Comparison of ENCODE assay signal across 1 cellular context in the genomic region with DNA sequence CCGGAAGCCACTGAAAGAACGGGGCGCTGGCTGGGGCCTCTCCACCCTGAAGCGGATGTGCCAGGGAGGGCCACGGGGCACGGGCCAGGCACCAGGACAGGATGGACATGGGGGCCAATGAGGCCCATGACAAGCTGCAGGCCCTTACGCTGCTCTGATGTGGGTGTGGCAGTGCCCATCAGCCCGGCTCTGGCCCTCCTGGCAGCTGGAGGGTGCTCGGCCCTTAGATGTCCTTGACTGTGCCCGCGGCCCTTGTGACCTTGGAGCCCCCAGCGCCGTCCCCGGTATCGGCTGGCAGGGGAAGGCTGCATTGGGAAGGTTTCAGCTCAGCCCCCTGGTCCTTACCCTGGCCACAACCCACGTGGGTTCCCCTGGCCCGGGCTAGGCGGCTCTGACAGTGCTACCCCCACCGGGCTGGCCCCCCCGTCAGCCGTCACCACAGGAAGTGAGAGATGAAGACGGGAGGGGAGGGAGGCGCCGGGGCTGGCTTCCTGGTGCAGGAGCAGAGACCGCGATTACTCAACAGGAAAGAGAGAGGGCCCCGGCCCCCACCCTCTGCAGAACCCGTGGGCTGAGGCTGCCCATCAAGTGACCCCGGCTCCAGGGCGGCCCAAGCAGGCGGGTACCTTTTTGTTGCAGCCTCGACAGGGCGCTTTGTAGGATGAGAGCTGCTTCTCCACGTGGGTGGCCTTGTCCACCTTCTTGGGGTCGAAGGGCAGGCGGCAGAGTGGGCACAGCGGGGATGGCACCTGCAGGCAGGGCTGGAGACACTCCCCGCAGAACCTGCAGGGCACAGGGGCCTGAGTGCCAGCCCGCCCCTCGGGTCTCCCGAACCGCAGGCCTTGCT.
TF ChIP-seq lines count a peak whose summit lies in the region.

No MANE protein-coding gene starts in this region.

TF ChIP-seq in HepG2, 621 proteins besides CTCF, POLR2A, EP300 and RAD21 (continued from another document and continues in another):
- TF ChIP-seq ZNF816 (CRISPR knock-in tag; IDR thresholded peaks at IDR 0.05; ENCODE audit: borderline replicate concordance) (peak; percentile 96), NFRKB (IDR thresholded peaks at IDR 0.05) (no peak), U2AF1 (optimal IDR thresholded peaks at IDR 0.05; ENCODE audit: low read depth, low read length) (peak; percentile 73), NR2F2 (IDR thresholded peaks at IDR 0.05; ENCODE audit: borderline replicate concordance, low read depth) (peak; percentile 35; the same call in 1 of the 2 replicates), NFIC (IDR thresholded peaks at IDR 0.05; ENCODE audit: low read length) (no peak), MED1 (CRISPR knock-in tag; IDR thresholded peaks at IDR 0.05) (peak; percentile 93), ZUFSP (CRISPR knock-in tag; IDR thresholded peaks at IDR 0.05; ENCODE audit: borderline replicate concordance) (no peak), PAX8 (CRISPR knock-in tag; IDR thresholded peaks at IDR 0.05; ENCODE audit: borderline replicate concordance) (no peak), POLR2G (IDR thresholded peaks at IDR 0.05; ENCODE audit: low read depth, low read length) (peak; percentile 55; the same call in 1 of the 2 replicates), ZNF792 (CRISPR knock-in tag; IDR thresholded peaks at IDR 0.05) (peak; percentile 91), ZNF333 (CRISPR knock-in tag; IDR thresholded peaks at IDR 0.05; ENCODE audit: borderline replicate concordance) (peak; percentile 72; the same call in 1 of the 2 replicates), ZMYM3 (CRISPR knock-in tag; IDR thresholded peaks at IDR 0.05) (peak; percentile 39; the same call in 1 of the 2 replicates), ZNF460 (CRISPR knock-in tag; IDR thresholded peaks at IDR 0.05; ENCODE audit: borderline replicate concordance) (peak; percentile 71; the same call in 1 of the 2 replicates), TAF15 (IDR thresholded peaks at IDR 0.05; ENCODE audit: low read depth, low read length, poor library complexity, severe bottlenecking) (peak; percentile 71), ARHGAP35 (CRISPR knock-in tag; IDR thresholded peaks at IDR 0.05; ENCODE audit: borderline replicate concordance) (peak; percentile 26; the same call in 1 of the 2 replicates), SMYD3 (CRISPR knock-in tag; IDR thresholded peaks at IDR 0.05) (no peak), MATR3 (CRISPR knock-in tag; IDR thresholded peaks at IDR 0.05) (no peak), HBP1 (CRISPR knock-in tag; IDR thresholded peaks at IDR 0.05; ENCODE audit: low read depth) (no peak), U2AF2 (IDR thresholded peaks at IDR 0.05; ENCODE audit: low read depth, low read length) (no peak), ZNF782 (CRISPR knock-in tag; IDR thresholded peaks at IDR 0.05; ENCODE audit: borderline replicate concordance) (no peak; the same call in 1 of the 2 replicates), JUND (CRISPR knock-in tag; IDR thresholded peaks at IDR 0.05) (0 out of 2 replicates have a peak, but pooled peaks have one; percentile 60), ZNF777 (CRISPR knock-in tag; IDR thresholded peaks at IDR 0.05) (0 out of 2 replicates have a peak, but pooled peaks have one; percentile 37), ZNF598 (CRISPR knock-in tag; IDR thresholded peaks at IDR 0.05; ENCODE audit: borderline replicate concordance) (peak; percentile 71; the same call in 1 of the 2 replicates), NR2C2 (CRISPR knock-in tag; IDR thresholded peaks at IDR 0.05; ENCODE audit: borderline replicate concordance) (peak; percentile 66; the same call in 1 of the 2 replicates), BCL6 (CRISPR knock-in tag; IDR thresholded peaks at IDR 0.05) (no peak; the same call in 1 of the 2 replicates), ZEB1 (IDR thresholded peaks at IDR 0.05; ENCODE audit: insufficient replicate concordance, low read depth) (no peak), RFXANK (CRISPR knock-in tag; IDR thresholded peaks at IDR 0.05) (no peak), ZNF275 (CRISPR knock-in tag; IDR thresholded peaks at IDR 0.05; ENCODE audit: borderline replicate concordance) (no peak; the same call in 1 of the 2 replicates), USF2 (IDR thresholded peaks at IDR 0.05; ENCODE audit: low read depth, low read length) (no peak), USF2 (CRISPR knock-in tag; IDR thresholded peaks at IDR 0.05; ENCODE audit: borderline replicate concordance) (peak; percentile 73), ZNF124 (CRISPR knock-in tag; IDR thresholded peaks at IDR 0.05) (no peak; the same call in 1 of the 2 replicates), ZNF350 (CRISPR knock-in tag; IDR thresholded peaks at IDR 0.05; ENCODE audit: borderline replicate concordance, low read depth) (peak; percentile 96; the same call in 1 of the 2 replicates), MED8 (CRISPR knock-in tag; IDR thresholded peaks at IDR 0.05; ENCODE audit: insufficient replicate concordance) (no peak)
- TF ChIP-seq, protein P1, sequence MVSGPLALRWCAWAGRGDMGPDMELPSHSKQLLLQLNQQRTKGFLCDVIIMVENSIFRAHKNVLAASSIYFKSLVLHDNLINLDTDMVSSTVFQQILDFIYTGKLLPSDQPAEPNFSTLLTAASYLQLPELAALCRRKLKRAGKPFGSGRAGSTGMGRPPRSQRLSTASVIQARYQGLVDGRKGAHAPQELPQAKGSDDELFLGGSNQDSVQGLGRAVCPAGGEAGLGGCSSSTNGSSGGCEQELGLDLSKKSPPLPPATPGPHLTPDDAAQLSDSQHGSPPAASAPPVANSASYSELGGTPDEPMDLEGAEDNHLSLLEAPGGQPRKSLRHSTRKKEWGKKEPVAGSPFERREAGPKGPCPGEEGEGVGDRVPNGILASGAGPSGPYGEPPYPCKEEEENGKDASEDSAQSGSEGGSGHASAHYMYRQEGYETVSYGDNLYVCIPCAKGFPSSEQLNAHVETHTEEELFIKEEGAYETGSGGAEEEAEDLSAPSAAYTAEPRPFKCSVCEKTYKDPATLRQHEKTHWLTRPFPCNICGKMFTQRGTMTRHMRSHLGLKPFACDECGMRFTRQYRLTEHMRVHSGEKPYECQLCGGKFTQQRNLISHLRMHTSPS (CRISPR knock-in tag; IDR thresholded peaks at IDR 0.05; ENCODE audit: low read depth): peak; percentile 88
- TF ChIP-seq, protein P2, sequence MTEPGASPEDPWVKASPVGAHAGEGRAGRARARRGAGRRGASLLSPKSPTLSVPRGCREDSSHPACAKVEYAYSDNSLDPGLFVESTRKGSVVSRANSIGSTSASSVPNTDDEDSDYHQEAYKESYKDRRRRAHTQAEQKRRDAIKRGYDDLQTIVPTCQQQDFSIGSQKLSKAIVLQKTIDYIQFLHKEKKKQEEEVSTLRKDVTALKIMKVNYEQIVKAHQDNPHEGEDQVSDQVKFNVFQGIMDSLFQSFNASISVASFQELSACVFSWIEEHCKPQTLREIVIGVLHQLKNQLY (CRISPR knock-in tag; IDR thresholded peaks at IDR 0.05): peak; percentile 83; the same call in 1 of the 2 replicates
- TF ChIP-seq, protein P3, sequence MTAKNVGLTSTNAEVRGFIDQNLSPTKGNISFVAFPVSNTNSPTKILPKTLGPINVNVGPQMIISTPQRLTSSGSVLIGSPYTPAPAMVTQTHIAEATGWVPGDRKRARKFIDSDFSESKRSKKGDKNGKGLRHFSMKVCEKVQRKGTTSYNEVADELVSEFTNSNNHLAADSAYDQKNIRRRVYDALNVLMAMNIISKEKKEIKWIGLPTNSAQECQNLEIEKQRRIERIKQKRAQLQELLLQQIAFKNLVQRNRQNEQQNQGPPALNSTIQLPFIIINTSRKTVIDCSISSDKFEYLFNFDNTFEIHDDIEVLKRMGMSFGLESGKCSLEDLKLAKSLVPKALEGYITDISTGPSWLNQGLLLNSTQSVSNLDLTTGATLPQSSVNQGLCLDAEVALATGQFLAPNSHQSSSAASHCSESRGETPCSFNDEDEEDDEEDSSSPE (CRISPR knock-in tag; IDR thresholded peaks at IDR 0.05): peak; percentile 78
- TF ChIP-seq, protein P4, sequence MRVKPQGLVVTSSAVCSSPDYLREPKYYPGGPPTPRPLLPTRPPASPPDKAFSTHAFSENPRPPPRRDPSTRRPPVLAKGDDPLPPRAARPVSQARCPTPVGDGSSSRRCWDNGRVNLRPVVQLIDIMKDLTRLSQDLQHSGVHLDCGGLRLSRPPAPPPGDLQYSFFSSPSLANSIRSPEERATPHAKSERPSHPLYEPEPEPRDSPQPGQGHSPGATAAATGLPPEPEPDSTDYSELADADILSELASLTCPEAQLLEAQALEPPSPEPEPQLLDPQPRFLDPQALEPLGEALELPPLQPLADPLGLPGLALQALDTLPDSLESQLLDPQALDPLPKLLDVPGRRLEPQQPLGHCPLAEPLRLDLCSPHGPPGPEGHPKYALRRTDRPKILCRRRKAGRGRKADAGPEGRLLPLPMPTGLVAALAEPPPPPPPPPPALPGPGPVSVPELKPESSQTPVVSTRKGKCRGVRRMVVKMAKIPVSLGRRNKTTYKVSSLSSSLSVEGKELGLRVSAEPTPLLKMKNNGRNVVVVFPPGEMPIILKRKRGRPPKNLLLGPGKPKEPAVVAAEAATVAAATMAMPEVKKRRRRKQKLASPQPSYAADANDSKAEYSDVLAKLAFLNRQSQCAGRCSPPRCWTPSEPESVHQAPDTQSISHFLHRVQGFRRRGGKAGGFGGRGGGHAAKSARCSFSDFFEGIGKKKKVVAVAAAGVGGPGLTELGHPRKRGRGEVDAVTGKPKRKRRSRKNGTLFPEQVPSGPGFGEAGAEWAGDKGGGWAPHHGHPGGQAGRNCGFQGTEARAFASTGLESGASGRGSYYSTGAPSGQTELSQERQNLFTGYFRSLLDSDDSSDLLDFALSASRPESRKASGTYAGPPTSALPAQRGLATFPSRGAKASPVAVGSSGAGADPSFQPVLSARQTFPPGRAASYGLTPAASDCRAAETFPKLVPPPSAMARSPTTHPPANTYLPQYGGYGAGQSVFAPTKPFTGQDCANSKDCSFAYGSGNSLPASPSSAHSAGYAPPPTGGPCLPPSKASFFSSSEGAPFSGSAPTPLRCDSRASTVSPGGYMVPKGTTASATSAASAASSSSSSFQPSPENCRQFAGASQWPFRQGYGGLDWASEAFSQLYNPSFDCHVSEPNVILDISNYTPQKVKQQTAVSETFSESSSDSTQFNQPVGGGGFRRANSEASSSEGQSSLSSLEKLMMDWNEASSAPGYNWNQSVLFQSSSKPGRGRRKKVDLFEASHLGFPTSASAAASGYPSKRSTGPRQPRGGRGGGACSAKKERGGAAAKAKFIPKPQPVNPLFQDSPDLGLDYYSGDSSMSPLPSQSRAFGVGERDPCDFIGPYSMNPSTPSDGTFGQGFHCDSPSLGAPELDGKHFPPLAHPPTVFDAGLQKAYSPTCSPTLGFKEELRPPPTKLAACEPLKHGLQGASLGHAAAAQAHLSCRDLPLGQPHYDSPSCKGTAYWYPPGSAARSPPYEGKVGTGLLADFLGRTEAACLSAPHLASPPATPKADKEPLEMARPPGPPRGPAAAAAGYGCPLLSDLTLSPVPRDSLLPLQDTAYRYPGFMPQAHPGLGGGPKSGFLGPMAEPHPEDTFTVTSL (CRISPR knock-in tag; IDR thresholded peaks at IDR 0.05; ENCODE audit: borderline replicate concordance): peak; percentile 77; the same call in 1 of the 2 replicates
